In the genomic region with DNA sequence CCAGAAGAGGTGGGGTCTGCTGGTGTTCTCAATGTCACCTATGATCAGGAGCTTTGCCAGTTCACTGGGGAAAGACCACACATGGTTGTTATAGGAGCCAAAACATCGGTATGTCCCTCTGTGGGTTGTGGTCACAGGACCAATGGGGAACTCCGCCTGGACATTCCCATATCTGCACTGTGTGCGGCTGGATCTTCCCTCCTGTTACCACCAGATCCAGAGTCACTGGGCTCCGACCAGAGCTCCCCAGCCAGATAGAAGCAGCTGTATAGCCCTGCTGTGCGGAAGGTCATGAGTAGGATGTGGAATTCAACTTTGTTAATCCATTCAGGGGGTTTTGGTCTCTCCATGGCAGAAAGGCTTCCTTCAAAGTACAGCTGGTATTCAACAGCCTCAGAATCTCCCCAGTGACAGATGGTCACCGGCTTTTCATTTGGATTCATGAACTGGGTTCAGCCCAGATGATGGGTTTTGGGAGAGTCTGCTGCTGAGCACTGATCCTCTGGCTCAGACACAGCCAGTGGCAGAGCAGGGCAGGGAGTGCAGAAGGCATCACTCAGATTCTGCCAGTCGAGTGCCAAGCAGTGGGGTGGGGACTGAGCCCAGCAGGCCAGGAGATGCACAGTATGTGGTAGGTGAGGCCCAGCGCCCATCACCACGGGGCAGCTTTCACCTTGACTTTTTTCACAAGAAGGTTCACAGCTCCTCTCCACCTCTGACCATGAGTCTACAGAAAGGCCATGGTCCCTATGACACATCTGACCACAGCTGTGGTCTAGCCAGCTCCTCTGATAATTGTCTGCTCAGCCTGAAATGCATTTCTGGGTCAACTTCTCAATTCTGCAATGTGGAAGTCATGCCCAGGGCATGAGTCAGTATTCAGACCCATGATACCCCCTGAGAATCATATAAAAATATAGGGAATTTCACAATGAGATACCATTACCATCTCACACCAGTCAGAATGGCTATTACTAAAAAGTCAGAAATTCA, we compare ENCODE assay signal across 1 cellular context.
A peak's percentile ranks its signal among the peaks of the same experiment; 100 is the strongest.
TF ChIP-seq lines count a peak whose summit lies in the region.

No MANE protein-coding gene starts in this region.

TF ChIP-seq in IMR-90, 13 proteins besides CTCF, POLR2A, EP300 and RAD21 (continued from another document):
- peak; percentile 37 for TF ChIP-seq BHLHE40 (IDR thresholded peaks at IDR 0.05; ENCODE audit: low read depth, low read length)
- TF ChIP-seq MAFK (IDR thresholded peaks at IDR 0.05; ENCODE audit: low read depth, low read length) = peak; percentile 83
- TF ChIP-seq NFE2L2 (IDR thresholded peaks at IDR 0.05; ENCODE audit: low read depth, low read length) = no peak
TF ChIP-seq in IMR-90: peak in this region for 6.
